In the genomic region with DNA sequence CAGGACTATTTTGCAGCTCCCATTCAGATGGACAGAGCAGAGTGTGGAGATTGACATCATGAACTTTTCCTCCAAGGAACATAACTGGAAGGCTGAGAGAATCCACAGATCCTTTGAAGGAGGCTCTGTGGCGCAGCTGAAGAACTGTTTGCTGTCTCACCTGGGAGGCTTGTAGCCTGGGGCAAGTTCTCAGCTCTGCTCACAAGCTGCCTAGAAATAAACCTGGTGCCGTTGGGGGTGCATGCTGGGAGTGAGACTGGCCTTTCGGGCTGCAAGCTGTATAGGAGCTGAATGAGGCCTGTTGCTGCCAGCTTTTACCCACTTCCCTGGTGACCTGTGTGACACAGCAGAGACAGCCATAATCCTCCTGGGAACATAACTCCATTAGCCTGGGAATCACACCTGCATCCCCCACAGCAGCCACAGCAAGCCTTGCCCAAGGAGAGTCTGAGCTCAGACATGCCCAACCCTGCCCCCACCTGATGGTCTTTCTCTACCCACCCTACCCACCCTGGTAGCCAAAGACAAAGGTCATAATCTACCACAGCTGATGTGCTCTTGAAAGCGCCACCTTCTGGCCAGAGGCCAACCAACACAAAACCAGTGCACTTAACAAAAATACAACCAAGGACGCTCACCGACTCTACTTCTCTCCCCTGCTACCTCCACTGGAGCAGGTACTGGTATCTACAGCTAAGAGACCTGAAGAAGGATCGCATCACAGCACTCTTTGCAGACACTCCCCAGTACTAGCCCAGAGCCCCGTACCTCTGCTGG, we compare ENCODE assay signal across 1 cellular context.
TF ChIP-seq lines count a peak whose summit lies in the region.

No MANE protein-coding gene starts in this region.

TF ChIP-seq in H1, 55 proteins besides CTCF, POLR2A, EP300 and RAD21:
- TF ChIP-seq RXRA (IDR thresholded peaks at IDR 0.05; ENCODE audit: insufficient read depth, low read depth, low read length), result no peak
- no peak for TF ChIP-seq TEAD4 (IDR thresholded peaks at IDR 0.05; ENCODE audit: low read depth, low read length)
- no peak for TF ChIP-seq SP4 (IDR thresholded peaks at IDR 0.05; ENCODE audit: low read length)
- no peak for TF ChIP-seq RBBP5 (IDR thresholded peaks at IDR 0.05; ENCODE audit: borderline replicate concordance, low read depth, low read length)
